ENCODE assay signal across 1 cellular context in the genomic region with DNA sequence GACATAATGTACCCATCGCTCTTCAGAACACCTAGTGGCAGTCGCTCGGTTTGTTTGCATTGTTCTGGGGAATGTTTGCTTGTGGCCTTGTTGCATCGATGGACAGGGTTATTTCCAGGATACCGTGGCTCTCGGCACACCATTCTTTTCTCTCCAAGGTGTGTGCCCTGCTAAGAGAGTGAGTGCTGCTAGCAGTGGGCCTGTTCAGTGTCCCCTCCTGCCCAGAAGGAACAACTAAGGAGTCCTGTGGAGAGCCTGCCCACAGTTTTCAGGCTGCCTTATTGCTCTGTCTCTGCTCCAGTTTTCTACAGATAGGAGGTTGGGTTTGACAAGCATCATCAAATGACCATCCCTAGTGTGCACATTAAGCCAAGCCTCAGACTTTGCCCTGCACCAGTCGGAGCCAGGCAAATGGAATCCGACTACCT.
TF ChIP-seq lines count a peak whose summit lies in the region.

No MANE protein-coding gene starts in this region.

TF ChIP-seq in endothelial cell of umbilical vein, 7 proteins besides CTCF, POLR2A, EP300 and RAD21:
- TF ChIP-seq EZH2 (IDR thresholded peaks at IDR 0.05; ENCODE audit: borderline replicate concordance, low read depth, low read length, severe bottlenecking) (no peak), POLR2AphosphoS5 (IDR thresholded peaks at IDR 0.05; ENCODE audit: insufficient read depth, low read depth, low read length) (no peak), GATA2 (IDR thresholded peaks at IDR 0.05; ENCODE audit: insufficient read depth, insufficient read length, low read depth, low read length) (no peak), FOS (IDR thresholded peaks at IDR 0.05; ENCODE audit: borderline replicate concordance, insufficient read depth, low read length) (no peak)
- TF ChIP-seq, protein P1, sequence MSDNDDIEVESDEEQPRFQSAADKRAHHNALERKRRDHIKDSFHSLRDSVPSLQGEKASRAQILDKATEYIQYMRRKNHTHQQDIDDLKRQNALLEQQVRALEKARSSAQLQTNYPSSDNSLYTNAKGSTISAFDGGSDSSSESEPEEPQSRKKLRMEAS (IDR thresholded peaks at IDR 0.05; ENCODE audit: insufficient read depth, insufficient read length), result no peak
